In the genomic region with DNA sequence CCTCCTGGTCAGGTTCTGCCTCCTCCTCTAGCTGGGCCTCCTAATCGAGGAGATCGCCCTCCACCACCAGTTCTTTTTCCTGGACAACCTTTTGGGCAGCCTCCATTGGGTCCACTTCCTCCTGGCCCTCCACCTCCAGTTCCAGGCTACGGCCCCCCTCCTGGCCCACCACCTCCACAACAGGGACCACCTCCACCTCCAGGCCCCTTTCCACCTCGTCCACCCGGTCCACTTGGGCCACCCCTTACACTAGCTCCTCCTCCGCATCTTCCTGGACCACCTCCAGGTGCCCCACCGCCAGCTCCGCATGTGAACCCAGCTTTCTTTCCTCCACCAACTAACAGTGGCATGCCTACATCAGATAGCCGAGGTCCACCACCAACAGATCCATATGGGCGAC, we compare ENCODE assay signal across 20 cellular contexts. TPM values are rescaled to one million over a fixed set of nuclear protein-coding genes. Genes with fewer than 3 reads are reported as not detected.
A peak's percentile ranks its signal among the peaks of the same experiment; 100 is the strongest.
DNase-seq lines count a peak whose midpoint lies in the region; ATAC-seq and TF ChIP-seq lines count a peak whose summit lies in the region.
"Had no signal": no experiment of that assay in that cellular context is flagged by ENCODE, and none has a peak within 500 bp of the region (broad histone marks: within the 10 kb centered on the region; RNA-seq: fewer than 3 reads in every experiment).

No MANE protein-coding gene starts in this region.

- no peak overlapping the region for H3K18ac ChIP-seq in H9 (ENCODE audit: insufficient read length, low read depth, low read length)

- peaks cover 7% of the 10 kb centered on the region for H3K79me1 ChIP-seq in H9 (ENCODE audit: insufficient read depth, low read depth, low read length, poor library complexity, severe bottlenecking)

- H3K23me2 ChIP-seq in H9 (ENCODE audit: insufficient read length, low read depth, low read length, poor library complexity, severe bottlenecking): no peaks in the 10 kb centered on the region

- no peak overlapping the region for H3T11ph ChIP-seq in H9 (ENCODE audit: low read length)

- WGBS in H9 (ENCODE audit: extremely low coverage, insufficient read length, low lambda C conversion rate): no CpG with 5 or more reads among the region's 10 CpGs
- WGBS in adrenal gland, 4 donors: 94 to 98% (median 95%) methylated on average over 10 of the region's 10 CpGs

- H2AK5ac ChIP-seq in H9 (ENCODE audit: insufficient read length, low read length): no peak overlapping the region

- H4K20me1 ChIP-seq in H9 (ENCODE audit: control insufficient read depth, insufficient read depth, insufficient read length): no peaks in the 10 kb centered on the region

- peaks cover 4% of the 10 kb centered on the region; the same call in 1 of the 2 replicates for H3K79me2 ChIP-seq in H9 (ENCODE audit: insufficient read depth, low read length)

- CTCF ChIA-PET in CD4-positive, alpha-beta T cell (lab: Charles Lee): interaction anchor here (1.6 kb wide), 1 partner anchor 102 kb away, joined by 5 read pairs; no protein-coding TSS in a partner anchor

- no peaks in the 10 kb centered on the region for H3K9me3 ChIP-seq in CD4-positive, alpha-beta T cell (ENCODE audit: control insufficient read depth, low read length)
- H3K9me3 ChIP-seq in H9 (ENCODE audit: control insufficient read depth, low read depth, low read length): no peaks in the 10 kb centered on the region
- no peaks in the 10 kb centered on the region for H3K9me3 ChIP-seq in adrenal gland (replicated peaks in 1 of 3)
- H3K9me3 ChIP-seq: HAP-1 had no signal

- no peak overlapping the region for H2BK120ac ChIP-seq in H9 (ENCODE audit: low read depth, low read length, poor library complexity, severe bottlenecking)

- H3K9ac ChIP-seq in H9 (ENCODE audit: extremely low read depth, insufficient read length, low read length): no peak overlapping the region

- H3K36me3 ChIP-seq in adrenal gland (replicated peaks in 1 of 2): peaks cover 0 to 79% of the 10 kb centered on the region in 2 donors

- no peak for TF ChIP-seq CTCF in CD4-positive, alpha-beta T cell (IDR thresholded peaks at IDR 0.05)
- TF ChIP-seq CTCF in H9 (conservative IDR thresholded peaks at IDR 0.05): no peak
- no peak for TF ChIP-seq CTCF in nephron progenitor cell (IDR thresholded peaks at IDR 0.05)
- no peak for TF ChIP-seq CTCF in adrenal gland (IDR thresholded peaks at IDR 0.05)

- H2BK20ac ChIP-seq in H9 (ENCODE audit: low read depth, low read length, poor library complexity, severe bottlenecking): no peak overlapping the region

- no peak overlapping the region for H2AFZ ChIP-seq in H9 (ENCODE audit: low read length)

- H3K4ac ChIP-seq in H9 (ENCODE audit: low read depth, low read length): no peak overlapping the region

- no peaks in the 10 kb centered on the region for H3K4me1 ChIP-seq in H9 (ENCODE audit: insufficient read depth, low read length)
- no peaks in the 10 kb centered on the region for H3K4me1 ChIP-seq in adrenal gland (replicated peaks in 1 of 2)
- H3K4me1 ChIP-seq: HAP-1 had no signal

- peak overlapping the region; percentile 21 for H3K27ac Mint-ChIP-seq in CD4-positive, alpha-beta T cell
- H3K27ac Mint-ChIP-seq in H9: peak overlapping the region in 2 of 3 experiments; percentile 33 to 42; a peak in 1 of 7 replicates
- peak overlapping the region; percentile 27 for H3K27ac Mint-ChIP-seq in central memory CD8-positive, alpha-beta T cell (ENCODE audit: low read depth)
- peak overlapping the region; percentile 94 for H3K27ac Mint-ChIP-seq in nephron progenitor cell
- H3K27ac Mint-ChIP-seq: B cell had no signal

- no peak for ATAC-seq in CD4-positive, alpha-beta T cell (ENCODE audit: poor library complexity)
- ATAC-seq in central memory CD8-positive, alpha-beta T cell (replicated peaks; ENCODE audit: extremely low read depth, poor library complexity, severe bottlenecking): no peak
- ATAC-seq: Panc1 had no signal

- intact Hi-C loops in CD4-positive, alpha-beta T cell (cut with DNase I, micrococcal nuclease): loop anchor here (10.0 kb wide), 1 partner anchor 424 kb away; no protein-coding TSS in a partner anchor
- intact Hi-C loops in adrenal gland (cut with DNase I): loop anchor here (10.0 kb wide), 1 partner anchor 104 kb away; no protein-coding TSS in a partner anchor

- peaks cover 83% of the 10 kb centered on the region for H3K36me3 Mint-ChIP-seq in CD4-positive, alpha-beta T cell (ENCODE audit: low read depth)
- H3K36me3 Mint-ChIP-seq in H9 (ENCODE audit: insufficient read depth in 1 of 3, low read depth in 3 of 3): peaks cover 48 to 83% (median 74%) of the 10 kb centered on the region in 3 experiments
- peaks cover 59% of the 10 kb centered on the region for H3K36me3 Mint-ChIP-seq in central memory CD8-positive, alpha-beta T cell (ENCODE audit: insufficient read depth)
- H3K36me3 Mint-ChIP-seq in nephron progenitor cell (ENCODE audit: low read depth): peaks cover 86% of the 10 kb centered on the region

- H2BK12ac ChIP-seq in H9 (ENCODE audit: insufficient read length, low read depth, low read length): no peak overlapping the region

- no peak overlapping the region for H3K4me3 Mint-ChIP-seq in CD4-positive, alpha-beta T cell
- no peak overlapping the region for H3K4me3 Mint-ChIP-seq in H9
- H3K4me3 Mint-ChIP-seq in central memory CD8-positive, alpha-beta T cell: no peak overlapping the region
- H3K4me3 Mint-ChIP-seq in nephron progenitor cell: no peak overlapping the region
- H3K4me3 Mint-ChIP-seq: B cell had no signal

- no peaks in the 10 kb centered on the region for H3K9me3 Mint-ChIP-seq in CD4-positive, alpha-beta T cell
- no peaks in the 10 kb centered on the region for H3K9me3 Mint-ChIP-seq in H9
- no peaks in the 10 kb centered on the region for H3K9me3 Mint-ChIP-seq in central memory CD8-positive, alpha-beta T cell
- no peaks in the 10 kb centered on the region for H3K9me3 Mint-ChIP-seq in nephron progenitor cell

- no peaks in the 10 kb centered on the region for H3K27me3 ChIP-seq in CD4-positive, alpha-beta T cell (ENCODE audit: control insufficient read depth, insufficient read depth, low read length)
- H3K27me3 ChIP-seq in H9 (ENCODE audit: insufficient read depth, low read length) (no peaks in the 10 kb centered on the region), adrenal gland (no peaks in the 10 kb centered on the region)

- H3K4me2 ChIP-seq in H9 (ENCODE audit: insufficient read depth, insufficient read length, low read length): no peak overlapping the region

- no peak overlapping the region for H3K23ac ChIP-seq in H9 (ENCODE audit: insufficient read length, low read depth, low read length)

- H3K56ac ChIP-seq in H9 (ENCODE audit: insufficient read length, low read depth, low read length): no peak overlapping the region

- H4K8ac ChIP-seq in H9 (replicated peaks; ENCODE audit: insufficient read length, low read depth, low read length): no peak overlapping the region

- H4K5ac ChIP-seq in H9 (ENCODE audit: insufficient read length, low read depth, low read length): no peak overlapping the region

- no peak overlapping the region for H4K91ac ChIP-seq in H9 (ENCODE audit: insufficient read length, low read depth, low read length)

- H3K4me1 Mint-ChIP-seq in CD4-positive, alpha-beta T cell (ENCODE audit: low read depth): peaks cover 18% of the 10 kb centered on the region
- H3K4me1 Mint-ChIP-seq in H9: no peaks in the 10 kb centered on the region
- peaks cover 12% of the 10 kb centered on the region for H3K4me1 Mint-ChIP-seq in central memory CD8-positive, alpha-beta T cell
- no peaks in the 10 kb centered on the region for H3K4me1 Mint-ChIP-seq in nephron progenitor cell

- POLR2A ChIA-PET in CD4-positive, alpha-beta T cell (lab: Charles Lee): interaction anchor here (0.6 to 1.6 kb wide), 4 partner anchors 9 to 103 kb away, joined by 3 to 4 read pairs (median 3); no protein-coding TSS in a partner anchor

- H2BK5ac ChIP-seq in H9 (ENCODE audit: insufficient read length, low read length): no peak overlapping the region

- TF ChIP-seq POLR2A in adrenal gland (IDR thresholded peaks at IDR 0.05): no peak

- no peak overlapping the region for H3K4me3 ChIP-seq in adrenal gland
- H3K4me3 ChIP-seq: HAP-1, SK-N-MC had no signal

- no peak overlapping the region for H3K14ac ChIP-seq in H9 (ENCODE audit: insufficient read depth, low read length)

- H3K27me3 Mint-ChIP-seq in CD4-positive, alpha-beta T cell: no peaks in the 10 kb centered on the region
- no peaks in the 10 kb centered on the region for H3K27me3 Mint-ChIP-seq in H9 (ENCODE audit: low read depth)
- H3K27me3 Mint-ChIP-seq in central memory CD8-positive, alpha-beta T cell: no peaks in the 10 kb centered on the region
- no peaks in the 10 kb centered on the region for H3K27me3 Mint-ChIP-seq in nephron progenitor cell (ENCODE audit: low read depth, poor library complexity)
- H3K27me3 Mint-ChIP-seq: B cell; CD4-positive, CD25-positive, alpha-beta regulatory T cell had no signal

- no peak overlapping the region for H2BK15ac ChIP-seq in H9 (ENCODE audit: low read depth, low read length)

- no peak for DNase-seq in CD4-positive, alpha-beta T cell
- no peak for DNase-seq in H9
- DNase-seq in central memory CD8-positive, alpha-beta T cell (ENCODE audit: low spot score in 2 of 2): no peak
- DNase-seq in nephron progenitor cell: no peak
- DNase-seq in adrenal gland: no peak
- no peak for DNase-seq in NCI-H2107 treated with DMSO at 0.1 percent for 48 hours (lab: John Stamatoyannopoulos, UW; ENCODE audit: unreplicated experiment)
- DNase-seq in NCI-H82 (lab: John Stamatoyannopoulos, UW): no peak
- no peak for DNase-seq in cerebellar cortex (ENCODE audit: low spot score)
- DNase-seq: CD4-positive, CD25-positive, alpha-beta regulatory T cell; DMS53; KBM-7; NCI-H1436; NCI-H2029; NCI-H2171 treated with DMSO at 0.1 percent for 48 hours; NCI-H774; Right ventricle myocardium superior had no signal

- H3K27ac ChIP-seq in CD4-positive, alpha-beta T cell (ENCODE audit: low read depth, low read length): no peak overlapping the region
- H3K27ac ChIP-seq in H9 (ENCODE audit: insufficient read length, low read depth, low read length): no peak overlapping the region
- H3K27ac ChIP-seq in adrenal gland: no peak overlapping the region
- H3K27ac ChIP-seq: SK-N-MC had no signal

RNA-seq across cellular contexts. Expression of gene CPSF6, which starts 19.3 kb away (rescaled TPM):
- total RNA-seq in CD4-positive, alpha-beta T cell: 10 to 100 TPM; 80.9 to 86.7 TPM
- total RNA-seq in H9 (2021): 183 TPM in 2 replicates
- 10 to 100 TPM; 13.2 to 52.0 (median 46.3) TPM for total RNA-seq in adrenal gland
- 10 to 100 TPM; 19.1 to 50.9 (median 32.3) TPM for polyA plus RNA-seq in adrenal gland

Comparison
In these comparisons a context has a peak if more than half of its experiments do, and no peak if none do; other contexts are left out.
1. H3K27ac Mint-ChIP-seq: peak in every context shown above with its lines; median percentile 94 in nephron progenitor cell; 38 in H9; 27 in central memory CD8-positive, alpha-beta T cell; 21 in CD4-positive, alpha-beta T cell.